Comparison of ENCODE assay signal across 8 cellular contexts in the genomic region with DNA sequence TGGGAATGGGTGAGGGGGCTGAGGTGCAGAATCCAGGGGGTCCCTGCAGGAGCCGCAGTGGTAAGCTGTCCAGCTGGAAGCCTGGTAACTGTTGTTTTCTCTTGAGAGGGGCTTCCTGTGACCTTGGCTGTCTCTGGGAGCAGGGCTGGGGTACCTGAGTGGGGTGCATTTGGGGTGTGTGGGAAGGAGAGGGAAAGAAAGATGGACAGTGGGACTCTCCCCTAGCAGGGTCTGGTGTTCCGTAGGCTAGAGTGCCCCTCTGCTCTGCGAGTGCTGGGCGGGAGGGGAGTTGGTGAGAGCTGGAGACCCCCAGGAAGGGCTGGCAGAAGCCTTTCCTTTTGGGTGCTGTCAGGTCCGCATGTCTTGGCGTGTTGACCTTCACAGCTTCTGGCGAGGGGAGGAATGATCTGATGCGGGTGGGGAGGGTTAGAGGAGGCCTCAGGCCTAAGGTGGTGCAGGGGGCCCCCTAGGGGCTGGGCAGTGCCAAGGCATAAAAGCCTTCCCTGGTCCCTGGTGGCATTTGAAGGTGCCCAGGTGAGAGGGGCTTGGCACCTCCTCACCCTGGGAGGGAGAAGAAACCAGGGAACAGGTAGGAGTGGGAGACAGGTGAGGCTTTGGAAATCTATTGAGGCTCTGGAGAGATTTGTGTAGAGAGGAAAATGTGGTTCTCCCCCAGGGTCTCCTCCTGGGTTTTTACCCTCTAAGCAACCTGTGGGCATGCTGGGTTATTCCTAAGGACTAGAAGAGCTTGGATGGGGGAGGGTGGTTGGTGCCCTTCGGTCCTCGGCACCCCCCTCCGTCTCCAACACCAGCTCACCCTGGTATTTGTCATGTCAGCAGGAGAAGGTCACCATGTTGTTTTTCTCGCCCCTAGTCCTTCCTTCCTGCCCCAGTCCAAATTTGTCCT. TPM values are rescaled to one million over a fixed set of nuclear protein-coding genes. Genes with fewer than 3 reads are reported as not detected.
DNase-seq lines count a peak whose midpoint lies in the region; ATAC-seq and TF ChIP-seq lines count a peak whose summit lies in the region.

No MANE protein-coding gene starts in this region.

- peak; percentile 90 for TF ChIP-seq CTCF in KMS-11 (conservative IDR thresholded peaks at IDR 0.05; ENCODE audit: low read depth, low read length)
- TF ChIP-seq CTCF in body of pancreas (IDR thresholded peaks at IDR 0.05) = peak; percentile 51 to 86 (median 78)

- H3K27me3 ChIP-seq in KMS-11 (ENCODE audit: insufficient read depth, low read depth) = no peaks in the 10 kb centered on the region
- no peaks in the 10 kb centered on the region for H3K27me3 ChIP-seq in body of pancreas

- peak overlapping the region; percentile 100 for H3K9ac ChIP-seq in KMS-11

- intact Hi-C loops in body of pancreas (cut with DNase I) = no loop called here

- H3K4me3 ChIP-seq in KMS-11 (IDR thresholded peaks at IDR 0.05; ENCODE audit: insufficient read depth, low read depth, low read length) (no peak overlapping the region), body of pancreas (peak overlapping the region; percentile 19 to 39)

- no peak for ATAC-seq in body of pancreas
- ATAC-seq in HG03565 (IDR thresholded peaks at IDR 0.05; ENCODE audit: unreplicated experiment) = no peak

- no peaks in the 10 kb centered on the region for H3K9me3 ChIP-seq in body of pancreas

- 12 to 13% methylated on average over 12 of the region's 12 CpGs for WGBS in body of pancreas, 2 donors

- peaks cover 80% of the 10 kb centered on the region for H3K79me2 ChIP-seq in KMS-11 (ENCODE audit: insufficient read depth, low read depth)

- H3K4me1 ChIP-seq in KMS-11 (ENCODE audit: low read depth, poor library complexity, severe bottlenecking) = peaks cover 38% of the 10 kb centered on the region
- peaks cover 71% of the 10 kb centered on the region for H3K4me1 ChIP-seq in body of pancreas

- DNase-seq in NCI-H2107 (lab: John Stamatoyannopoulos, UW) = peak; percentile 28
- no peak for DNase-seq in NCI-H2107 treated with DMSO at 0.1 percent for 48 hours (lab: John Stamatoyannopoulos, UW; ENCODE audit: unreplicated experiment)
- peak; percentile 10 for DNase-seq in T follicular helper cell (ENCODE audit: low read depth)
- DNase-seq in body of pancreas = peak; percentile 73 to 84 (median 81)
- DNase-seq in iris pigment epithelial cell (ENCODE audit: low read depth) = peak; percentile 33
- peak; percentile 67 to 69 for DNase-seq in stimulated activated CD4-positive, alpha-beta T cell treated with anti-CD3 and anti-CD28 coated beads, Interleukin-2, amount 100 ng/mL, for 24 hours

- peak; percentile 25 to 75 (median 56) for TF ChIP-seq POLR2A in body of pancreas (IDR thresholded peaks at IDR 0.05)

- no peak overlapping the region for H2AFZ ChIP-seq in KMS-11 (ENCODE audit: low read depth)

- H3K27ac ChIP-seq in KMS-11 = peak overlapping the region; percentile 98
- H3K27ac ChIP-seq in body of pancreas = peak overlapping the region; percentile 95 to 99 (median 98)

- peak overlapping the region; percentile 80 for H3K4me2 ChIP-seq in KMS-11

- H3K36me3 ChIP-seq in KMS-11 (ENCODE audit: insufficient read depth) (peaks cover 3% of the 10 kb centered on the region; the same call in 1 of the 2 replicates), body of pancreas (replicated peaks in 1 of 2; ENCODE audit: insufficient read depth in 1 of 2, low read depth in 2 of 2) (peaks cover 3 to 7% of the 10 kb centered on the region in 2 donors)

- peaks cover under 1% of the 10 kb centered on the region; the same call in 1 of the 2 replicates for H4K20me1 ChIP-seq in KMS-11 (ENCODE audit: insufficient read depth)

RNA-seq across cellular contexts. Expression of a gene that starts 3.3 kb away (rescaled TPM):
- 100 to 1,000 TPM in 1 of 2 donors, 10 to 100 TPM in 1; 84.8 to 272 TPM for total RNA-seq in body of pancreas
